ENCODE assay signal across 8 cellular contexts in the genomic region with DNA sequence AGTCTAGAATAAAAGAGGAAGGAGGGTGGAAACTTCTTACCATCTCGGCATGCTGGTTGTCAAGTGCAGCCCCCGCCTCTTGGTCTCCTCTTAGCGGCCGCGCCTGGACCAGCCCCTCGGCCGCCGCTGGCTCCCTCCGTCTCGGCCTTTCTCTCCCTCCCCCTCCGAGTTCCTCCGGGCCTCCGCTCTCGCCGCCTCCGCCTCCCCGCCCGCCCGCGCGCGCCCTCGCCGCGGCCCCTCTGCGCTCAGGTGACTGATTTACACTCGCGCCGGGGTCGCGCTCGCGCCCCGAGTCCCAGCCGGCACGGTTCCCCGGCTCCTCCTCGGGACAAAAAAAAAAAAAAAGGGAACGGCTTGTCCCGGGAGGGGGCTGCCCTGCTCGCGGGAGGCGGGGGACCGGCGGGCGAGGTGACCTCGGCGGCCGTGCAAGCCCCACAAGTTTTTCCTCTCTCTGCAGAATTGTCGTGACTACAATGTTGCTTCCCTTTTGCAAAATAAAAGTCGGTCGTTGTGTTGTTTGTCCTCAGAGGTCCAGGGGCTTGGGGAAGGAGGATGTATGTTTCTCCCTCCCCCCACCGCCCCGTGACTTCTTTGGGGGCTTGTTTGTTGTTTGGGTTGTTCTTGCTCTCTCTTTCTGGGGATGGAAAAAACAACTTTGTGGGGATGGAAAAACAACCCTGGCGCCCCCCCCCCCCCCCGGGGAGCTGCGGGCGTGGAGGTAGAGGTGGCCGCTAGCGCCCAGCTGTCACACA. TPM values are rescaled to one million over a fixed set of nuclear protein-coding genes. Genes with fewer than 3 reads are reported as not detected.
DNase-seq lines count a peak whose midpoint lies in the region; ATAC-seq and TF ChIP-seq lines count a peak whose summit lies in the region.

A gene with protein sequence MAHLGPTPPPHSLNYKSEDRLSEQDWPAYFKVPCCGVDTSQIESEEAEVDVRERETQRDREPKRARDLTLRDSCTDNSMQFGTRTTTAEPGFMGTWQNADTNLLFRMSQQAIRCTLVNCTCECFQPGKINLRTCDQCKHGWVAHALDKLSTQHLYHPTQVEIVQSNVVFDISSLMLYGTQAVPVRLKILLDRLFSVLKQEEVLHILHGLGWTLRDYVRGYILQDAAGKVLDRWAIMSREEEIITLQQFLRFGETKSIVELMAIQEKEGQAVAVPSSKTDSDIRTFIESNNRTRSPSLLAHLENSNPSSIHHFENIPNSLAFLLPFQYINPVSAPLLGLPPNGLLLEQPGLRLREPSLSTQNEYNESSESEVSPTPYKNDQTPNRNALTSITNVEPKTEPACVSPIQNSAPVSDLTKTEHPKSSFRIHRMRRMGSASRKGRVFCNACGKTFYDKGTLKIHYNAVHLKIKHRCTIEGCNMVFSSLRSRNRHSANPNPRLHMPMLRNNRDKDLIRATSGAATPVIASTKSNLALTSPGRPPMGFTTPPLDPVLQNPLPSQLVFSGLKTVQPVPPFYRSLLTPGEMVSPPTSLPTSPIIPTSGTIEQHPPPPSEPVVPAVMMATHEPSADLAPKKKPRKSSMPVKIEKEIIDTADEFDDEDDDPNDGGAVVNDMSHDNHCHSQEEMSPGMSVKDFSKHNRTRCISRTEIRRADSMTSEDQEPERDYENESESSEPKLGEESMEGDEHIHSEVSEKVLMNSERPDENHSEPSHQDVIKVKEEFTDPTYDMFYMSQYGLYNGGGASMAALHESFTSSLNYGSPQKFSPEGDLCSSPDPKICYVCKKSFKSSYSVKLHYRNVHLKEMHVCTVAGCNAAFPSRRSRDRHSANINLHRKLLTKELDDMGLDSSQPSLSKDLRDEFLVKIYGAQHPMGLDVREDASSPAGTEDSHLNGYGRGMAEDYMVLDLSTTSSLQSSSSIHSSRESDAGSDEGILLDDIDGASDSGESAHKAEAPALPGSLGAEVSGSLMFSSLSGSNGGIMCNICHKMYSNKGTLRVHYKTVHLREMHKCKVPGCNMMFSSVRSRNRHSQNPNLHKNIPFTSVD (minus strand): TSS at position 65 of the 752 bp plus-strand sequence. CDS start 22 bp downstream, at position 43.

- DNase-seq in NCI-H82 (lab: John Stamatoyannopoulos, UW) (peak; percentile 31), NCI-H82 treated with DMSO at 0.1 percent for 48 hours (lab: John Stamatoyannopoulos, UW; ENCODE audit: unreplicated experiment) (no peak), PC-9 (no peak), lung microvascular endothelial cell (ENCODE audit: low read depth in 2 of 2) (peak; percentile 1 to 46), cerebellar nuclear complex (lab: John Stamatoyannopoulos, UW) (no peak)
- DNase-seq in effector memory CD8-positive, alpha-beta T cell: no peak

- H3K4me2 ChIP-seq in PC-9: peak within 1 kb of the TSS; percentile 54

- intact Hi-C loops in PC-9 (cut with micrococcal nuclease; ENCODE audit: unreplicated experiment): no loop called here

- no peak within 1 kb of the TSS for H3K27ac ChIP-seq in PC-9
- H3K27ac ChIP-seq in thymus (ENCODE audit: low read depth): peak within 1 kb of the TSS; percentile 70

- TF ChIP-seq CTCF in PC-9 (conservative IDR thresholded peaks at IDR 0.05): no peak

- no peaks in the 10 kb centered on the region for H3K9me2 ChIP-seq in PC-9 (ENCODE audit: insufficient read depth)

- H3K4me3 ChIP-seq in PC-9: peak within 1 kb of the TSS; percentile 35; the same call in 1 of the 2 replicates
- H3K4me3 ChIP-seq in thymus (ENCODE audit: low read length): peak within 1 kb of the TSS; percentile 45

- H3F3A ChIP-seq in PC-9 (ENCODE audit: insufficient read depth, low read depth): no peaks in the 10 kb centered on the region

- H3K9me3 ChIP-seq in PC-9 (ENCODE audit: insufficient read depth, low read depth) (no peaks in the 10 kb centered on the region), thymus (ENCODE audit: control insufficient read depth) (no peaks in the 10 kb centered on the region)

- CTCF ChIA-PET in PC-9 (lab: Charles Lee): interaction anchor here (0.7 kb wide), 1 partner anchor 279 kb away, joined by 3 read pairs; no protein-coding TSS in a partner anchor

- BruUV-seq in PC-9 (replicated peaks; lab: Mats Ljungman, UMichigan): no TSS peak

- H3K27me3 Mint-ChIP-seq in effector memory CD8-positive, alpha-beta T cell: peaks cover 0 to 18% of the 10 kb centered on the region in 2 donors

- H3K27me3 ChIP-seq in PC-9 (ENCODE audit: insufficient read depth, low read depth) (no peaks in the 10 kb centered on the region), thymus (ENCODE audit: control insufficient read depth, insufficient read depth) (peaks cover 41% of the 10 kb centered on the region)

- peaks cover 11% of the 10 kb centered on the region; the same call in 1 of the 2 replicates for H3K4me1 ChIP-seq in PC-9 (replicated peaks; ENCODE audit: insufficient read depth)
- H3K4me1 ChIP-seq in thymus (ENCODE audit: control insufficient read depth, insufficient read depth, low read length): no peaks in the 10 kb centered on the region

- H3K79me2 ChIP-seq in PC-9 (ENCODE audit: low read depth): no peaks in the 10 kb centered on the region

- no peak within 1 kb of the TSS for H3K27ac Mint-ChIP-seq in effector memory CD8-positive, alpha-beta T cell

- H3K36me3 ChIP-seq in PC-9 (ENCODE audit: low read depth) (no peaks in the 10 kb centered on the region), thymus (ENCODE audit: control insufficient read depth, insufficient read depth) (no peaks in the 10 kb centered on the region)

- POLR2A ChIA-PET in PC-9 (lab: Charles Lee; ENCODE audit: unreplicated experiment): no interaction called here

- no peaks in the 10 kb centered on the region for H3K9me3 Mint-ChIP-seq in effector memory CD8-positive, alpha-beta T cell

- peaks cover 3% of the 10 kb centered on the region for H3K36me3 Mint-ChIP-seq in effector memory CD8-positive, alpha-beta T cell (ENCODE audit: insufficient read depth)

- H3K4me1 Mint-ChIP-seq in effector memory CD8-positive, alpha-beta T cell (ENCODE audit: low read depth in 2 of 2): peaks cover 0 to 2% of the 10 kb centered on the region in 2 donors

- no peaks in the 10 kb centered on the region for H4K20me1 ChIP-seq in PC-9 (ENCODE audit: insufficient read depth)

- no peak within 1 kb of the TSS for H2AFZ ChIP-seq in PC-9

- ATAC-seq in effector memory CD8-positive, alpha-beta T cell (replicated peaks): no peak
- no peak for ATAC-seq in GM21381 (IDR thresholded peaks at IDR 0.05; ENCODE audit: unreplicated experiment)

- H3K4me3 Mint-ChIP-seq in effector memory CD8-positive, alpha-beta T cell: peak within 1 kb of the TSS; percentile 74 to 79

- under 1% methylated on average over 59 of the region's 60 CpGs for WGBS in thymus

RNA-seq across cellular contexts. Expression of the gene that starts here (rescaled TPM):
- total RNA-seq in PC-9 (2021): 2.7 and 2.9 TPM in 2 replicates
- 3.4 and 6.5 TPM in 2 replicates for total RNA-seq in lung microvascular endothelial cell
- polyA plus RNA-seq in thymus: 1.8 TPM

Comparison
In these comparisons a context has a peak if more than half of its experiments do, and no peak if none do; other contexts are left out.
1. DNase-seq: peak in NCI-H82 (single experiment) and lung microvascular endothelial cell (2 of 2); none in NCI-H82 treated with DMSO at 0.1 percent for 48 hours (single experiment), PC-9 (0 of 2), effector memory CD8-positive, alpha-beta T cell (0 of 3) and cerebellar nuclear complex (0 of 2).